Comparison of ENCODE assay signal across 11 cellular contexts in the genomic region with DNA sequence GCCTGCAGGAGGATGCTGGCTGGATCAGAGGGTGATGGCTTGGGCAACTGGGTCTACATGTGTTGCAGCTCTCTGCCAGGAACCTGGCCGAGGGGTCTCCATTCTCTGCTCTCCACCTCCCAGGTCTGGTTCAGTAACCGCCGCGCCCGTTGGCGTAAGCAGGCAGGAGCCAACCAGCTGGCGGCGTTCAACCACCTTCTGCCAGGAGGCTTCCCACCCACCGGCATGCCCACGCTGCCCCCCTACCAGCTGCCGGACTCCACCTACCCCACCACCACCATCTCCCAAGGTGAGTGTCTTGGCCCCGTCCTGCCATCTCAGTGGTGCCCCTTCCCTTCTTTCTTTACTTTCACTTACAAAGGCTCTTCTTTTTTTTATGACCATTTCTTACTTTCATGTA.
"Had no signal": no experiment of that assay in that cellular context is flagged by ENCODE, and none has a peak within 500 bp of the region (broad histone marks: within the 10 kb centered on the region; RNA-seq: fewer than 3 reads in every experiment).

No MANE protein-coding gene starts in this region.

- H3K9ac ChIP-seq: GM23248 had no signal

- H2AFZ ChIP-seq: GM23248, GM23338 had no signal

- H3K4me3 ChIP-seq: GM23248, GM23338, HAP-1 had no signal

- H3K27ac ChIP-seq: GM23248 had no signal

- H3K4me2 ChIP-seq: GM23338 had no signal

- DNase-seq: GM23248, GOT3, H7, H9, HCEC 1CT, HFFc6 had no signal

- H3K36me3 ChIP-seq: HAP-1 had no signal

- FAIRE-seq: H1, H54 had no signal

- ATAC-seq: GM23338, HCT116 had no signal

- H3K9me3 ChIP-seq: HAP-1 had no signal

- H3K4me1 ChIP-seq: HAP-1 had no signal
